In genomic region chr9:130513094-130513493, GRCh38 we compare ENCODE assay signal across 28 cellular contexts.
"Had no signal": no experiment of that assay in that cellular context is flagged by ENCODE, and none has a peak within 500 bp of the region (broad histone marks: within the 10 kb centered on the region; RNA-seq: fewer than 3 reads in every experiment).

No MANE protein-coding gene starts in this region.

- H3K27ac Mint-ChIP-seq: natural killer cell; nephron; neural progenitor cell; stimulated activated memory B cell treated with anti-CD40 and anti-IgM and Interleukin-4, amounts not matched to agents 10 μg/mL and 1 μg/mL and 100 μg/mL, for 72 hours; stimulated activated naive CD8-positive, alpha-beta T cell treated with anti-CD3 and anti-CD28 coated beads, Interleukin-15, amount 100 ng/mL, for 72 hours; type B pancreatic cell had no signal

- H3K4me3 Mint-ChIP-seq: naive thymus-derived CD4-positive, alpha-beta T cell; natural killer cell; neural progenitor cell; stimulated activated memory B cell treated with anti-CD40 and anti-IgM and Interleukin-4, amounts not matched to agents 10 μg/mL and 1 μg/mL and 100 μg/mL, for 72 hours; stimulated activated naive CD8-positive, alpha-beta T cell treated with anti-CD3 and anti-CD28 coated beads, Interleukin-15, amount 100 ng/mL, for 72 hours; type B pancreatic cell had no signal

- H3K27me3 ChIP-seq: neural progenitor cell, pancreas, right lobe of liver, sigmoid colon, testis, upper lobe of right lung, uterus had no signal

- H3K4me1 ChIP-seq: neural progenitor cell, pancreas, psoas muscle, sigmoid colon, suprapubic skin, testis, tibial artery, transverse colon, upper lobe of right lung, uterus had no signal

- DNase-seq: naive thymus-derived CD4-positive, alpha-beta T cell; natural killer cell; occipital lobe; pancreas; psoas muscle; right cardiac atrium; right lobe of liver; sigmoid colon; small intestine; stimulated activated CD4-positive, alpha-beta T cell treated with anti-CD3 and anti-CD28 coated beads, Interleukin-15, amount 100 ng/mL, for 24 hours; stimulated activated CD4-positive, alpha-beta T cell treated with anti-CD3 and anti-CD28 coated beads, Interleukin-2, amount 100 ng/mL, for 24 hours; stimulated activated CD4-positive, alpha-beta T cell treated with anti-CD3 and anti-CD28 coated beads, Interleukin-2, amount 100 ng/mL, for 48 hours; stimulated activated CD4-positive, alpha-beta T cell treated with anti-CD3 and anti-CD28 coated beads, Interleukin-4, amount 100 ng/mL, for 4 hours; stimulated activated CD8-positive, alpha-beta memory T cell treated with anti-CD3 and anti-CD28 coated beads, Interleukin-4, amount 100 ng/mL, for 48 hours; stimulated activated naive CD4-positive, alpha-beta T cell; stimulated activated naive CD8-positive, alpha-beta T cell treated with anti-CD3 and anti-CD28 coated beads, Interleukin-15, amount 100 ng/mL, for 72 hours; stimulated activated naive CD8-positive, alpha-beta T cell treated with anti-CD3 and anti-CD28 coated beads, Interleukin-15, Interleukin-2, amounts not matched to agents 100 U/mL and 50 U/mL, for 24 hours; substantia nigra; testis; tibial artery; transverse colon; upper lobe of right lung; uterus had no signal

- H3K9me3 Mint-ChIP-seq: natural killer cell, neural progenitor cell, type B pancreatic cell had no signal

- ATAC-seq: naive thymus-derived CD4-positive, alpha-beta T cell; natural killer cell; pancreas; psoas muscle; right cardiac atrium; right lobe of liver; stimulated activated memory B cell treated with anti-CD40 and anti-IgM and Interleukin-4, amounts not matched to agents 10 μg/mL and 1 μg/mL and 100 μg/mL, for 72 hours; stimulated activated naive CD8-positive, alpha-beta T cell treated with anti-CD3 and anti-CD28 coated beads, Interleukin-15, amount 100 ng/mL, for 72 hours; stimulated activated naive CD8-positive, alpha-beta T cell treated with anti-CD3 and anti-CD28 coated beads, Interleukin-15, Interleukin-2, amounts not matched to agents 100 U/mL and 50 U/mL, for 24 hours; upper lobe of right lung had no signal

- H3K36me3 Mint-ChIP-seq: natural killer cell, neural progenitor cell, type B pancreatic cell had no signal

- H3K9me3 ChIP-seq: pancreas, psoas muscle, right lobe of liver, suprapubic skin, testis, transverse colon, upper lobe of right lung, uterus had no signal

- H3K36me3 ChIP-seq: neural progenitor cell, pancreas, right lobe of liver, sigmoid colon, suprapubic skin, tibial artery, transverse colon, upper lobe of right lung, uterus had no signal

- H3K27ac ChIP-seq: neural progenitor cell, pancreas, psoas muscle, right lobe of liver, sigmoid colon, suprapubic skin, testis, tibial artery, transverse colon, upper lobe of right lung, uterus had no signal

- H3K4me1 Mint-ChIP-seq: naive thymus-derived CD4-positive, alpha-beta T cell; natural killer cell; neural progenitor cell; stimulated activated memory B cell treated with anti-CD40 and anti-IgM and Interleukin-4, amounts not matched to agents 10 μg/mL and 1 μg/mL and 100 μg/mL, for 72 hours; stimulated activated naive CD8-positive, alpha-beta T cell treated with anti-CD3 and anti-CD28 coated beads, Interleukin-15, amount 100 ng/mL, for 72 hours had no signal

- H3K4me3 ChIP-seq: neural progenitor cell, pancreas, psoas muscle, right lobe of liver, sigmoid colon, suprapubic skin, testis, tibial artery, transverse colon, upper lobe of right lung, uterus had no signal
